In the genomic region with DNA sequence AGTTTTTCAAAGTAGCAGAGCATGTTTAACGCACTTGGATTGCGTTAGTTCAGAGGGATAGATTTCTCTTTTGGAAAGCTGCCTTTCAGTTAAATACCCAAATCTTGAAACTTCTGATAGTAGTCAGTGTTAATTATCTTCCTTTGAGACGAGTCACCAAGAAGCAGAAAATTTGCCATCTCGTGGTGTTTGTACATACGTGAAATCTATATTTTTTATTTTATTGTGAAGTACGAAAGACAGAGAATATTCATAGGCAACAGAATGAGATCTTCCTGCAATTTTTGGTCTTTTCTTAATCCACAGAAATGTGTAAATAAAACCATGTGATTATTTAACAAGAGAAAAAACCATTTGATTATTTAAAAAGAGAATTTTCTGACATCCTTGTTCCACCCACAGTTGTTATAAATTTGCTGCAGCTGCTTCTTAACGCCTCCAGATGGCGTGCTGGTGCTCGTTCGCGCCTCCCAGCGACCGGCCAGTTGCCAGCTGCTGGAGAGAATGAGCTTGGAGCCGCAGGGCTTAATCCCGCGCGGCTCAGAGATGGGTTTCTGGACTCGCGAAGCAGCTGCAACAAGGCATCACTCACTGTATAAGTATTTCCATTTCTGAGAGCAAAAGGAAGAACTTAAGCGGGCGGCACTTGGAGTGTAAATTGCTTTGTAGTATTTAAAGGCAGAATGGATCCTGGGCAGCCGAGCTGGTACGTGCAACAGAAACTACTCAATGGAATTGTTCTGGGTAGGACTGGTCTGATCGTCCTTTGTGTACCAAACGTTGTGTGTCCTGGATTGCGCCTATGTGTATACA, we compare ENCODE assay signal across 8 cellular contexts. TPM values are rescaled to one million over a fixed set of nuclear protein-coding genes. Genes with fewer than 3 reads are reported as not detected.
A peak's percentile ranks its signal among the peaks of the same experiment; 100 is the strongest.
DNase-seq lines count a peak whose midpoint lies in the region; ATAC-seq, FAIRE-seq and TF ChIP-seq lines count a peak whose summit lies in the region.

No MANE protein-coding gene starts in this region.

- H3K36me3 ChIP-seq in HCT116 (ENCODE audit: control insufficient read depth in 1 of 2, insufficient read depth in 2 of 2, low read length in 2 of 2) = no peaks in the 10 kb centered on the region
- no peaks in the 10 kb centered on the region for H3K36me3 ChIP-seq in small intestine (ENCODE audit: control insufficient read depth in 2 of 2, insufficient read depth in 2 of 2, low read length in 2 of 2)

- peak; percentile 62 for TF ChIP-seq RAD21 in HCT116 (IDR thresholded peaks at IDR 0.05; ENCODE audit: low read depth)

- peak overlapping the region; percentile 33 for H3K9ac ChIP-seq in HCT116 (ENCODE audit: low read length)

- BruUV-seq in HCT116 (replicated peaks; lab: Mats Ljungman, UMichigan) = no TSS peak

- peaks cover 14% of the 10 kb centered on the region for H3K4me1 Mint-ChIP-seq in brain

- CTCF ChIA-PET in HCT116 (lab: Charles Lee) = interaction anchor here (0.7 to 1.7 kb wide), 10 partner anchors 9 to 1826 kb away, joined by 3 to 6 read pairs (median 5); no protein-coding TSS in a partner anchor

- H3K4me3 ChIP-seq in HCT116 (replicated peaks in 1 of 2; ENCODE audit: low read depth in 1 of 2, low read length in 2 of 2) = peak overlapping the region; percentile 45 to 62
- peak overlapping the region; percentile 12 to 36 for H3K4me3 ChIP-seq in small intestine (ENCODE audit: low read depth in 1 of 2, low read length in 2 of 2)

- no peaks in the 10 kb centered on the region for H3K9me3 Mint-ChIP-seq in brain

- H3K27me3 Mint-ChIP-seq in brain = peaks cover 6% of the 10 kb centered on the region

- peak; percentile 92 for ATAC-seq in HCT116

- POLR2A ChIA-PET in HCT116 (lab: Charles Lee) = no interaction called here

- H3K79me2 ChIP-seq in HCT116 (ENCODE audit: insufficient read depth, low read length) = no peaks in the 10 kb centered on the region

- 16 to 19% (median 17%) methylated on average over 26 of the region's 26 CpGs for WGBS in small intestine, 3 donors

- H3K4me2 ChIP-seq in HCT116 (ENCODE audit: low read length) = peak overlapping the region; percentile 88

- intact Hi-C loops in HCT116 (cut with micrococcal nuclease) = loop anchor here (2.0 kb wide), 1 partner anchor 1826 kb away; no protein-coding TSS in a partner anchor

- peak overlapping the region; percentile 98 for H2AFZ ChIP-seq in HCT116 (ENCODE audit: low read depth, low read length, poor library complexity, severe bottlenecking)

- H3K27ac ChIP-seq in HCT116 (ENCODE audit: low read depth, low read length) (no peak overlapping the region), small intestine (ENCODE audit: low read depth in 1 of 2, low read length in 1 of 2) (no peak overlapping the region)

- peaks cover 0 to 6% of the 10 kb centered on the region in 2 experiments; a peak in 1 of 4 replicates for H3K4me1 ChIP-seq in HCT116 (ENCODE audit: control insufficient read depth in 1 of 2, insufficient read depth in 2 of 2, low read length in 2 of 2)
- peaks cover 0 to 5% of the 10 kb centered on the region in 2 donors for H3K4me1 ChIP-seq in small intestine (ENCODE audit: control insufficient read depth in 2 of 2, insufficient read depth in 1 of 2, low read depth in 1 of 2, low read length in 1 of 2)

- peak overlapping the region; percentile 76 to 90 (median 88) for H3K4me3 Mint-ChIP-seq in brain

- H3K9me3 ChIP-seq in HCT116 (ENCODE audit: control insufficient read depth in 1 of 2, insufficient read depth in 1 of 2, low read depth in 1 of 2, low read length in 2 of 2) (no peaks in the 10 kb centered on the region), small intestine (ENCODE audit: control insufficient read depth, low read depth) (no peaks in the 10 kb centered on the region)

- peak; percentile 34 for DNase-seq in activated T-cell treated with anti-CD3 and anti-CD28 coated beads for 48 hours (ENCODE audit: low read depth)
- no peak for DNase-seq in activated T-cell treated with anti-CD3 and anti-CD28 coated beads for 4 hours
- DNase-seq in HCT116 (ENCODE audit: low read depth, low spot score) = peak; percentile 63
- peak; percentile 84 for DNase-seq in LHCN-M2 (ENCODE audit: low read depth)
- peak; percentile 55 for DNase-seq in RCC 7860 (ENCODE audit: low spot score)
- DNase-seq in iPS-NIHi11 (ENCODE audit: low spot score) = peak; percentile 72
- DNase-seq in small intestine = peak; percentile 83

- TF ChIP-seq CTCF in HCT116 (IDR thresholded peaks at IDR 0.05 in 2 of 3, conservative IDR thresholded peaks at IDR 0.05 in 1 of 3; ENCODE audit: borderline replicate concordance in 1 of 3, insufficient read depth in 1 of 3, low read depth in 2 of 3, low read length in 2 of 3) (peak; percentile 95 to 99 (median 95)), brain (conservative IDR thresholded peaks at IDR 0.05) (peak; percentile 87 to 89)

- H3K27ac Mint-ChIP-seq in brain = peak overlapping the region; percentile 40 to 82 (median 60)

- no peak for TF ChIP-seq POLR2A in HCT116 (IDR thresholded peaks at IDR 0.05; ENCODE audit: borderline replicate concordance, extremely low read depth, insufficient read depth, insufficient read length)

- H4K20me1 ChIP-seq in HCT116 (ENCODE audit: insufficient read depth) = no peaks in the 10 kb centered on the region; the same call in 1 of the 2 replicates

- H3K9me2 ChIP-seq in HCT116 (ENCODE audit: insufficient read depth) = no peaks in the 10 kb centered on the region

- H3K27me3 ChIP-seq in HCT116 (ENCODE audit: insufficient read depth, low read length) = no peaks in the 10 kb centered on the region
- H3K27me3 ChIP-seq in small intestine (ENCODE audit: control insufficient read depth in 2 of 2, insufficient read depth in 2 of 2, low read length in 2 of 2) = no peaks in the 10 kb centered on the region

- RAD21 ChIA-PET in HCT116 (lab: Charles Lee; ENCODE audit: low non-redundant PET in 1 of 2, low total read pairs in 2 of 2, uncharacterized antibody in 2 of 2, unreplicated experiment in 2 of 2) = interaction anchor here in 1 of 2 experiments (0.6 kb wide), 1 partner anchor 45 kb away, joined by 3 read pairs; no protein-coding TSS in a partner anchor

- FAIRE-seq in RCC 7860 (lab: Jason Lieb, UNC) (peak; percentile 62), small intestine (lab: Jason Lieb, UNC) (peak; percentile 47)

- no peaks in the 10 kb centered on the region for H3K36me3 Mint-ChIP-seq in brain

TF ChIP-seq in HCT116, 20 proteins besides CTCF, POLR2A, EP300 and RAD21:
- peak; percentile 5 for TF ChIP-seq YY1 (IDR thresholded peaks at IDR 0.05; ENCODE audit: extremely low read depth, insufficient replicate concordance, low read depth, low read length)
- no peak for TF ChIP-seq CEBPB (IDR thresholded peaks at IDR 0.05; ENCODE audit: low read depth)
- TF ChIP-seq CBX3 (IDR thresholded peaks at IDR 0.05; ENCODE audit: low read depth) = peak; percentile 74; the same call in 1 of the 2 replicates

RNA-seq across cellular contexts. Expression of a gene that starts 10.5 kb away (rescaled TPM):
- total RNA-seq in HCT116 (2021; ENCODE audit: unreplicated experiment) (not detected), LHCN-M2 (2014; rRNA removed) (not detected in 2 replicates)
- not detected in 2 replicates for polyA plus RNA-seq in HCT116 (2012)
- polyA plus RNA-seq in LHCN-M2 (2012) = not detected
- polyA plus RNA-seq in brain (ENCODE audit: insufficient read depth, low read depth, low replicate concordance) (1.6 TPM), small intestine (under 1 TPM in 1 of 3 donors, not detected in 2; 0.28 TPM)
